ENCODE assay signal across 1 cellular context in the genomic region with DNA sequence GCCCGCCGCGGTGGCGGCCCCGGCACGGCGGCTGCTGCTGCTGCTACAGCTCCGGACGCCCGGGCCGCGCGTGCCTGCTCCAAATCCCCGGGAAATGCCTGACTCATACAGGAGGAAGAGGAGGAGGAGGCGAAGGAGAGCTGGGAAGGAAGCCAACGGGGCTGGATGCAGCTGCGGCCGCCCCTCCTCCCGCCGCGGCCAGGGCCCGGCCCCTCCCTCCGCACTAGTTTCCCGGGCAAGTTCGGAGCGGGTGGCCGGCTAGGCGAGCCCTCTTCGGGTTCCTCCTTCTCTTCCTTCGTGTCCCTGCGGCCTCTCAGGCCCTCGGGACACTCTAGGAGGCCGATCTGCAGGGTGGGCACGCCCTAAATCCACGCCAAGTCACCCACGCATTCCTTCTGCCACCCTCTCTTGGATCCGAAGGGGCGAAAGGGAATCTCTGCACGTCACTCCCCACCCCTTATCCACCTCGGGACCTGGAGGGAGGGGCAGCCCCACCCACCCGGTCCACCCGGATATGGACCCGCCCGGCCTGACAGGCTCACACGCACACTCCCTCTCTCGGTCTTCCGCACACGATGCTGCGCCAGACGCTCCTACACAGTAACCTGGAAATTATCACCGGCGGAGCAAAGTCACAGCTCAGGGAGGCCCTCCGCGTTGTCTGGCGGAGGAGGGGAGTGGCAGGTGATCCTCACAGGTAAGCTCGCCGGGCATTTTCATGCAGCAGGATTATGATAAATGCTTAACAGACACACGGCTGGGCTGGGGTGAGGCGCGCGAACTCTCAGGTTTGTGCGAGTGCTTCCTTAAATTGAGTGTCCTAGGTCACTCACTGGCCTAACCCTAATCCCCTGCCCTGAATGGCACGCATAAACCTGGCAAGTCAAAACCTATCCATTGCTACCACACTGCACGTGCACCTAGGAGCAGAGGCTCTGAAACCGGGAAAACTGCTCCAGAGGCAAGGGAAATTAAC.
TF ChIP-seq lines count a peak whose summit lies in the region.

A gene with protein sequence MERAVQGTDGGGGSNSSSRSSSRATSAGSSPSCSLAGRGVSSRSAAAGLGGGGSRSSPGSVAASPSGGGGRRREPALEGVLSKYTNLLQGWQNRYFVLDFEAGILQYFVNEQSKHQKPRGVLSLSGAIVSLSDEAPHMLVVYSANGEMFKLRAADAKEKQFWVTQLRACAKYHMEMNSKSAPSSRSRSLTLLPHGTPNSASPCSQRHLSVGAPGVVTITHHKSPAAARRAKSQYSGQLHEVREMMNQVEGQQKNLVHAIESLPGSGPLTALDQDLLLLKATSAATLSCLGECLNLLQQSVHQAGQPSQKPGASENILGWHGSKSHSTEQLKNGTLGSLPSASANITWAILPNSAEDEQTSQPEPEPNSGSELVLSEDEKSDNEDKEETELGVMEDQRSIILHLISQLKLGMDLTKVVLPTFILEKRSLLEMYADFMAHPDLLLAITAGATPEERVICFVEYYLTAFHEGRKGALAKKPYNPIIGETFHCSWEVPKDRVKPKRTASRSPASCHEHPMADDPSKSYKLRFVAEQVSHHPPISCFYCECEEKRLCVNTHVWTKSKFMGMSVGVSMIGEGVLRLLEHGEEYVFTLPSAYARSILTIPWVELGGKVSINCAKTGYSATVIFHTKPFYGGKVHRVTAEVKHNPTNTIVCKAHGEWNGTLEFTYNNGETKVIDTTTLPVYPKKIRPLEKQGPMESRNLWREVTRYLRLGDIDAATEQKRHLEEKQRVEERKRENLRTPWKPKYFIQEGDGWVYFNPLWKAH (minus strand): TSS at position 57 of the 976 bp plus-strand sequence. CDS start 83 bp downstream, outside the sequence.
A gene (plus strand): TSS at position 545 of the 976 bp plus-strand sequence. CDS start 7,330 bp downstream, outside the sequence.

TF ChIP-seq in HepG2, 621 proteins besides CTCF, POLR2A, EP300 and RAD21 (continued from another document and continues in another):
- TF ChIP-seq, protein P1, sequence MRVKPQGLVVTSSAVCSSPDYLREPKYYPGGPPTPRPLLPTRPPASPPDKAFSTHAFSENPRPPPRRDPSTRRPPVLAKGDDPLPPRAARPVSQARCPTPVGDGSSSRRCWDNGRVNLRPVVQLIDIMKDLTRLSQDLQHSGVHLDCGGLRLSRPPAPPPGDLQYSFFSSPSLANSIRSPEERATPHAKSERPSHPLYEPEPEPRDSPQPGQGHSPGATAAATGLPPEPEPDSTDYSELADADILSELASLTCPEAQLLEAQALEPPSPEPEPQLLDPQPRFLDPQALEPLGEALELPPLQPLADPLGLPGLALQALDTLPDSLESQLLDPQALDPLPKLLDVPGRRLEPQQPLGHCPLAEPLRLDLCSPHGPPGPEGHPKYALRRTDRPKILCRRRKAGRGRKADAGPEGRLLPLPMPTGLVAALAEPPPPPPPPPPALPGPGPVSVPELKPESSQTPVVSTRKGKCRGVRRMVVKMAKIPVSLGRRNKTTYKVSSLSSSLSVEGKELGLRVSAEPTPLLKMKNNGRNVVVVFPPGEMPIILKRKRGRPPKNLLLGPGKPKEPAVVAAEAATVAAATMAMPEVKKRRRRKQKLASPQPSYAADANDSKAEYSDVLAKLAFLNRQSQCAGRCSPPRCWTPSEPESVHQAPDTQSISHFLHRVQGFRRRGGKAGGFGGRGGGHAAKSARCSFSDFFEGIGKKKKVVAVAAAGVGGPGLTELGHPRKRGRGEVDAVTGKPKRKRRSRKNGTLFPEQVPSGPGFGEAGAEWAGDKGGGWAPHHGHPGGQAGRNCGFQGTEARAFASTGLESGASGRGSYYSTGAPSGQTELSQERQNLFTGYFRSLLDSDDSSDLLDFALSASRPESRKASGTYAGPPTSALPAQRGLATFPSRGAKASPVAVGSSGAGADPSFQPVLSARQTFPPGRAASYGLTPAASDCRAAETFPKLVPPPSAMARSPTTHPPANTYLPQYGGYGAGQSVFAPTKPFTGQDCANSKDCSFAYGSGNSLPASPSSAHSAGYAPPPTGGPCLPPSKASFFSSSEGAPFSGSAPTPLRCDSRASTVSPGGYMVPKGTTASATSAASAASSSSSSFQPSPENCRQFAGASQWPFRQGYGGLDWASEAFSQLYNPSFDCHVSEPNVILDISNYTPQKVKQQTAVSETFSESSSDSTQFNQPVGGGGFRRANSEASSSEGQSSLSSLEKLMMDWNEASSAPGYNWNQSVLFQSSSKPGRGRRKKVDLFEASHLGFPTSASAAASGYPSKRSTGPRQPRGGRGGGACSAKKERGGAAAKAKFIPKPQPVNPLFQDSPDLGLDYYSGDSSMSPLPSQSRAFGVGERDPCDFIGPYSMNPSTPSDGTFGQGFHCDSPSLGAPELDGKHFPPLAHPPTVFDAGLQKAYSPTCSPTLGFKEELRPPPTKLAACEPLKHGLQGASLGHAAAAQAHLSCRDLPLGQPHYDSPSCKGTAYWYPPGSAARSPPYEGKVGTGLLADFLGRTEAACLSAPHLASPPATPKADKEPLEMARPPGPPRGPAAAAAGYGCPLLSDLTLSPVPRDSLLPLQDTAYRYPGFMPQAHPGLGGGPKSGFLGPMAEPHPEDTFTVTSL (CRISPR knock-in tag; IDR thresholded peaks at IDR 0.05; ENCODE audit: borderline replicate concordance): no peak
- TF ChIP-seq NCOA1 (CRISPR knock-in tag; IDR thresholded peaks at IDR 0.05) (no peak), HNRNPL (IDR thresholded peaks at IDR 0.05; ENCODE audit: low read depth, low read length) (peak; percentile 64; the same call in 1 of the 2 replicates), ZNF543 (CRISPR knock-in tag; IDR thresholded peaks at IDR 0.05) (peak; percentile 58; the same call in 1 of the 2 replicates), ZNF614 (CRISPR knock-in tag; IDR thresholded peaks at IDR 0.05; ENCODE audit: borderline replicate concordance) (peak; percentile 27; the same call in 1 of the 2 replicates), RNF2 (conservative IDR thresholded peaks at IDR 0.05; ENCODE audit: low read depth) (no peak), FOXK1 (CRISPR knock-in tag; IDR thresholded peaks at IDR 0.05; ENCODE audit: borderline replicate concordance, low read depth) (peak; percentile 38; the same call in 1 of the 2 replicates), KDM5B (CRISPR knock-in tag; IDR thresholded peaks at IDR 0.05; ENCODE audit: borderline replicate concordance) (no peak), ZNF3 (CRISPR knock-in tag; IDR thresholded peaks at IDR 0.05) (no peak), BCL6 (CRISPR knock-in tag; IDR thresholded peaks at IDR 0.05) (no peak; the same call in 1 of the 2 replicates), YY1 (IDR thresholded peaks at IDR 0.05; ENCODE audit: insufficient read depth, insufficient replicate concordance, low read depth, low read length) (no peak), ZNF326 (CRISPR knock-in tag; IDR thresholded peaks at IDR 0.05; ENCODE audit: borderline replicate concordance) (no peak), ZNF101 (CRISPR knock-in tag; IDR thresholded peaks at IDR 0.05; ENCODE audit: borderline replicate concordance, low read depth) (no peak), IKZF1 (IDR thresholded peaks at IDR 0.05) (no peak), ZNF674 (CRISPR knock-in tag; IDR thresholded peaks at IDR 0.05; ENCODE audit: low read depth) (no peak), ZNF709 (CRISPR knock-in tag; IDR thresholded peaks at IDR 0.05) (peak; percentile 49; the same call in 1 of the 2 replicates), CENPX (CRISPR knock-in tag; IDR thresholded peaks at IDR 0.05) (no peak), CAMTA2 (CRISPR knock-in tag; IDR thresholded peaks at IDR 0.05; ENCODE audit: borderline replicate concordance) (no peak), ISX (CRISPR knock-in tag; conservative IDR thresholded peaks at IDR 0.05) (no peak), NBN (conservative IDR thresholded peaks at IDR 0.05) (no peak), NR2F6 (IDR thresholded peaks at IDR 0.05) (no peak), NR2F6 (CRISPR knock-in tag; IDR thresholded peaks at IDR 0.05) (no peak; the same call in 1 of the 2 replicates), ZNF605 (CRISPR knock-in tag; IDR thresholded peaks at IDR 0.05) (no peak), RFXANK (CRISPR knock-in tag; IDR thresholded peaks at IDR 0.05) (no peak), ZNF713 (CRISPR knock-in tag; IDR thresholded peaks at IDR 0.05) (no peak), ZNF619 (CRISPR knock-in tag; IDR thresholded peaks at IDR 0.05) (no peak), ZNF589 (CRISPR knock-in tag; conservative IDR thresholded peaks at IDR 0.05) (no peak), SMARCE1 (IDR thresholded peaks at IDR 0.05; ENCODE audit: borderline replicate concordance) (no peak), SALL1 (CRISPR knock-in tag; IDR thresholded peaks at IDR 0.05) (peak; percentile 36; the same call in 1 of the 2 replicates), HES4 (CRISPR knock-in tag; IDR thresholded peaks at IDR 0.05; ENCODE audit: borderline replicate concordance) (peak; percentile 70), KLF15 (CRISPR knock-in tag; IDR thresholded peaks at IDR 0.05; ENCODE audit: borderline replicate concordance) (no peak), GATAD2A (CRISPR knock-in tag; IDR thresholded peaks at IDR 0.05) (peak; percentile 56; the same call in 1 of the 2 replicates), HOXD1 (CRISPR knock-in tag; IDR thresholded peaks at IDR 0.05) (no peak), ARNT (IDR thresholded peaks at IDR 0.05) (no peak)
- TF ChIP-seq, protein P2, sequence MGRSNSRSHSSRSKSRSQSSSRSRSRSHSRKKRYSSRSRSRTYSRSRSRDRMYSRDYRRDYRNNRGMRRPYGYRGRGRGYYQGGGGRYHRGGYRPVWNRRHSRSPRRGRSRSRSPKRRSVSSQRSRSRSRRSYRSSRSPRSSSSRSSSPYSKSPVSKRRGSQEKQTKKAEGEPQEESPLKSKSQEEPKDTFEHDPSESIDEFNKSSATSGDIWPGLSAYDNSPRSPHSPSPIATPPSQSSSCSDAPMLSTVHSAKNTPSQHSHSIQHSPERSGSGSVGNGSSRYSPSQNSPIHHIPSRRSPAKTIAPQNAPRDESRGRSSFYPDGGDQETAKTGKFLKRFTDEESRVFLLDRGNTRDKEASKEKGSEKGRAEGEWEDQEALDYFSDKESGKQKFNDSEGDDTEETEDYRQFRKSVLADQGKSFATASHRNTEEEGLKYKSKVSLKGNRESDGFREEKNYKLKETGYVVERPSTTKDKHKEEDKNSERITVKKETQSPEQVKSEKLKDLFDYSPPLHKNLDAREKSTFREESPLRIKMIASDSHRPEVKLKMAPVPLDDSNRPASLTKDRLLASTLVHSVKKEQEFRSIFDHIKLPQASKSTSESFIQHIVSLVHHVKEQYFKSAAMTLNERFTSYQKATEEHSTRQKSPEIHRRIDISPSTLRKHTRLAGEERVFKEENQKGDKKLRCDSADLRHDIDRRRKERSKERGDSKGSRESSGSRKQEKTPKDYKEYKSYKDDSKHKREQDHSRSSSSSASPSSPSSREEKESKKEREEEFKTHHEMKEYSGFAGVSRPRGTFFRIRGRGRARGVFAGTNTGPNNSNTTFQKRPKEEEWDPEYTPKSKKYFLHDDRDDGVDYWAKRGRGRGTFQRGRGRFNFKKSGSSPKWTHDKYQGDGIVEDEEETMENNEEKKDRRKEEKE (IDR thresholded peaks at IDR 0.05): no peak
- TF ChIP-seq, protein P3, sequence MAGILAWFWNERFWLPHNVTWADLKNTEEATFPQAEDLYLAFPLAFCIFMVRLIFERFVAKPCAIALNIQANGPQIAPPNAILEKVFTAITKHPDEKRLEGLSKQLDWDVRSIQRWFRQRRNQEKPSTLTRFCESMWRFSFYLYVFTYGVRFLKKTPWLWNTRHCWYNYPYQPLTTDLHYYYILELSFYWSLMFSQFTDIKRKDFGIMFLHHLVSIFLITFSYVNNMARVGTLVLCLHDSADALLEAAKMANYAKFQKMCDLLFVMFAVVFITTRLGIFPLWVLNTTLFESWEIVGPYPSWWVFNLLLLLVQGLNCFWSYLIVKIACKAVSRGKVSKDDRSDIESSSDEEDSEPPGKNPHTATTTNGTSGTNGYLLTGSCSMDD (CRISPR knock-in tag; IDR thresholded peaks at IDR 0.05): no peak
- TF ChIP-seq, protein P4, sequence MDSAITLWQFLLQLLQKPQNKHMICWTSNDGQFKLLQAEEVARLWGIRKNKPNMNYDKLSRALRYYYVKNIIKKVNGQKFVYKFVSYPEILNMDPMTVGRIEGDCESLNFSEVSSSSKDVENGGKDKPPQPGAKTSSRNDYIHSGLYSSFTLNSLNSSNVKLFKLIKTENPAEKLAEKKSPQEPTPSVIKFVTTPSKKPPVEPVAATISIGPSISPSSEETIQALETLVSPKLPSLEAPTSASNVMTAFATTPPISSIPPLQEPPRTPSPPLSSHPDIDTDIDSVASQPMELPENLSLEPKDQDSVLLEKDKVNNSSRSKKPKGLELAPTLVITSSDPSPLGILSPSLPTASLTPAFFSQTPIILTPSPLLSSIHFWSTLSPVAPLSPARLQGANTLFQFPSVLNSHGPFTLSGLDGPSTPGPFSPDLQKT (CRISPR knock-in tag; IDR thresholded peaks at IDR 0.05; ENCODE audit: borderline replicate concordance): no peak
- TF ChIP-seq, protein P5, sequence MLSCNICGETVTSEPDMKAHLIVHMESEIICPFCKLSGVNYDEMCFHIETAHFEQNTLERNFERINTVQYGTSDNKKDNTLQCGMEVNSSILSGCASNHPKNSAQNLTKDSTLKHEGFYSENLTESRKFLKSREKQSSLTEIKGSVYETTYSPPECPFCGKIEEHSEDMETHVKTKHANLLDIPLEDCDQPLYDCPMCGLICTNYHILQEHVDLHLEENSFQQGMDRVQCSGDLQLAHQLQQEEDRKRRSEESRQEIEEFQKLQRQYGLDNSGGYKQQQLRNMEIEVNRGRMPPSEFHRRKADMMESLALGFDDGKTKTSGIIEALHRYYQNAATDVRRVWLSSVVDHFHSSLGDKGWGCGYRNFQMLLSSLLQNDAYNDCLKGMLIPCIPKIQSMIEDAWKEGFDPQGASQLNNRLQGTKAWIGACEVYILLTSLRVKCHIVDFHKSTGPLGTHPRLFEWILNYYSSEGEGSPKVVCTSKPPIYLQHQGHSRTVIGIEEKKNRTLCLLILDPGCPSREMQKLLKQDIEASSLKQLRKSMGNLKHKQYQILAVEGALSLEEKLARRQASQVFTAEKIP (CRISPR knock-in tag; IDR thresholded peaks at IDR 0.05; ENCODE audit: borderline replicate concordance): no peak
- TF ChIP-seq, protein P6, sequence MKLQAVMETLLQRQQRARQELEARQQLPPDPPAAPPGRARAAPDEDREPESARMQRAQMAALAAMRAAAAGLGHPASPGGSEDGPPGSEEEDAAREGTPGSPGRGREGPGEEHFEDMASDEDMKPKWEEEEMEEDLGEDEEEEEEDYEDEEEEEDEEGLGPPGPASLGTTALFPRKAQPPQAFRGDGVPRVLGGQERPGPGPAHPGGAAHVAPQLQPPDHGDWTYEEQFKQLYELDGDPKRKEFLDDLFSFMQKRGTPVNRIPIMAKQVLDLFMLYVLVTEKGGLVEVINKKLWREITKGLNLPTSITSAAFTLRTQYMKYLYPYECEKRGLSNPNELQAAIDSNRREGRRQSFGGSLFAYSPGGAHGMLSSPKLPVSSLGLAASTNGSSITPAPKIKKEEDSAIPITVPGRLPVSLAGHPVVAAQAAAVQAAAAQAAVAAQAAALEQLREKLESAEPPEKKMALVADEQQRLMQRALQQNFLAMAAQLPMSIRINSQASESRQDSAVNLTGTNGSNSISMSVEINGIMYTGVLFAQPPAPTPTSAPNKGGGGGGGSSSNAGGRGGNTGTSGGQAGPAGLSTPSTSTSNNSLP (IDR thresholded peaks at IDR 0.05; ENCODE audit: low read depth, low read length): no peak
- TF ChIP-seq, protein P7, sequence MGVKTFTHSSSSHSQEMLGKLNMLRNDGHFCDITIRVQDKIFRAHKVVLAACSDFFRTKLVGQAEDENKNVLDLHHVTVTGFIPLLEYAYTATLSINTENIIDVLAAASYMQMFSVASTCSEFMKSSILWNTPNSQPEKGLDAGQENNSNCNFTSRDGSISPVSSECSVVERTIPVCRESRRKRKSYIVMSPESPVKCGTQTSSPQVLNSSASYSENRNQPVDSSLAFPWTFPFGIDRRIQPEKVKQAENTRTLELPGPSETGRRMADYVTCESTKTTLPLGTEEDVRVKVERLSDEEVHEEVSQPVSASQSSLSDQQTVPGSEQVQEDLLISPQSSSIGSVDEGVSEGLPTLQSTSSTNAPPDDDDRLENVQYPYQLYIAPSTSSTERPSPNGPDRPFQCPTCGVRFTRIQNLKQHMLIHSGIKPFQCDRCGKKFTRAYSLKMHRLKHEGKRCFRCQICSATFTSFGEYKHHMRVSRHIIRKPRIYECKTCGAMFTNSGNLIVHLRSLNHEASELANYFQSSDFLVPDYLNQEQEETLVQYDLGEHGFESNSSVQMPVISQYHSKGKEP (CRISPR knock-in tag; IDR thresholded peaks at IDR 0.05): no peak
